In the genomic region with DNA sequence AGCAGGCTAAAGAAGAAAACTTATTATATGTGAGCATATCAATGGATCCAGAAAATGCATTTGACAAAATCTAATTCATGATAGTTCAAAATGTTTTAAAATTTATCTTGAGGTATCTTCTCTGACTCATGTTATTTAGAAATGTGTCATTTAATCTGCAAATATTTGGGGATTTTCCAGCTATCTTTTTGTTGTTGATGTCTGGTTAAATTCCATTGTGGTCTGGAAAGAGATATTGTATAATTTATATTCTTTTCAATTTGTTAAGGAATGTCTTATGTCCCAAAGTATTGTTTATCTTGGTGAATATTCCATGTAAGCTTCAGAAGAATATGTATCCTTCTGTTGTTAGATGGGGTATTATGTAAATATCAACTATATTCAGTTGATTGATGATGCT, we compare ENCODE assay signal across 24 cellular contexts.
"Had no signal": no experiment of that assay in that cellular context is flagged by ENCODE, and none has a peak within 500 bp of the region (broad histone marks: within the 10 kb centered on the region; RNA-seq: fewer than 3 reads in every experiment).

No MANE protein-coding gene starts in this region.

- H3K4me2 ChIP-seq: hepatocyte had no signal

- H3K79me2 ChIP-seq: hepatocyte had no signal

- H3K27me3 ChIP-seq: hepatocyte, ovary, spleen, suprapubic skin, tibial artery, upper lobe of right lung had no signal

- H3K4me3 ChIP-seq: hepatocyte, left ventricle myocardium inferior, lung, mucosa of descending colon, ovary, prostate gland, spleen, suprapubic skin, thoracic aorta, tibial artery, upper lobe of right lung had no signal

- H3K9me3 ChIP-seq: ovary, prostate gland had no signal

- H3K27ac ChIP-seq: hepatocyte, left ventricle myocardium inferior, ovary, prostate gland, spleen, suprapubic skin, thoracic aorta, tibial artery, upper lobe of right lung had no signal

- ATAC-seq: mucosa of descending colon; naive thymus-derived CD4-positive, alpha-beta T cell; natural killer cell treated with Interleukin-12 subunit alpha and Interleukin-12 subunit beta and Interleukin-15 and Interleukin-18, amount 100 ng/mL, for 72 hours; right cardiac atrium; sciatic nerve; stimulated activated effector memory CD8-positive, alpha-beta T cell treated with anti-CD3 and anti-CD28 coated beads, Interleukin-12 subunit alpha, Interleukin-12 subunit beta, amount 100 ng/mL, for 72 hours; upper lobe of right lung had no signal

- H3K4me1 ChIP-seq: left ventricle myocardium inferior, prostate gland, spleen, suprapubic skin, tibial artery, upper lobe of right lung had no signal

- DNase-seq: islet precursor cell; left ventricle myocardium inferior; mesendoderm; midbrain; mucosa of descending colon; naive thymus-derived CD4-positive, alpha-beta T cell; ovary; retina; right cardiac atrium; small intestine; spleen; stimulated activated CD4-positive, alpha-beta T cell treated with anti-CD3 and anti-CD28 coated beads, Interleukin-4, amount 100 ng/mL, for 24 hours; stimulated activated naive CD4-positive, alpha-beta T cell; tibial artery; trophoblast cell; upper lobe of right lung had no signal

- H2AFZ ChIP-seq: hepatocyte had no signal

- H3K36me3 ChIP-seq: left ventricle myocardium inferior, ovary, prostate gland, spleen, suprapubic skin, thoracic aorta, tibial artery, upper lobe of right lung had no signal
